20 cellular contexts compared by ENCODE assay signal in genomic region chr10:58316874-58317273, GRCh38. TPM values are rescaled to one million over a fixed set of nuclear protein-coding genes. Genes with fewer than 3 reads are reported as not detected.
DNase-seq lines count a peak whose midpoint lies in the region; ATAC-seq, FAIRE-seq and TF ChIP-seq lines count a peak whose summit lies in the region.
"Had no signal": no experiment of that assay in that cellular context is flagged by ENCODE, and none has a peak within 500 bp of the region (broad histone marks: within the 10 kb centered on the region; RNA-seq: fewer than 3 reads in every experiment).

No MANE protein-coding gene starts in this region.

- H3K9me3 ChIP-seq in HEK293 (ENCODE audit: control insufficient read depth, insufficient read depth, low read depth, low read length) (no peaks in the 10 kb centered on the region), small intestine (ENCODE audit: control insufficient read depth, low read depth) (no peaks in the 10 kb centered on the region), psoas muscle (no peaks in the 10 kb centered on the region)
- H3K9me3 ChIP-seq in CD8-positive, alpha-beta T cell (ENCODE audit: low read length) = no peaks in the 10 kb centered on the region
- H3K9me3 ChIP-seq: Caco-2 had no signal

- DNase-seq in frontal cortex (ENCODE audit: low spot score in 2 of 2) (no peak), small intestine (no peak), psoas muscle (no peak)
- no peak for DNase-seq in CD8-positive, alpha-beta T cell
- DNase-seq: 8988T; C1 segment of cervical spinal cord; Caco-2; CD4-positive, alpha-beta memory T cell; DMS153; DND-41; GDM1; H9; HFFc6 had no signal

- no peak overlapping the region for H3K27ac ChIP-seq in HEK293 (ENCODE audit: extremely low read depth, low read depth, low read length)
- H3K27ac ChIP-seq in small intestine (ENCODE audit: low read depth in 1 of 2, low read length in 1 of 2) = no peak overlapping the region
- H3K27ac ChIP-seq in CD8-positive, alpha-beta T cell (ENCODE audit: low read depth, low read length) = no peak overlapping the region
- no peak overlapping the region for H3K27ac ChIP-seq in psoas muscle

- no peaks in the 10 kb centered on the region for H3K4me1 Mint-ChIP-seq in CD8-positive, alpha-beta T cell (ENCODE audit: low read depth)
- H3K4me1 Mint-ChIP-seq: CD4-positive, alpha-beta memory T cell; GM23338; H9 had no signal

- CTCF ChIA-PET in HEK293 (lab: Yijun Ruan, JAX) = no interaction called here
- CTCF ChIA-PET in CD8-positive, alpha-beta T cell (lab: Charles Lee) = no interaction called here

- H3K4me3 ChIP-seq in HEK293 (ENCODE audit: low read depth, low read length) = no peak overlapping the region
- no peak overlapping the region for H3K4me3 ChIP-seq in small intestine (ENCODE audit: low read depth in 1 of 2, low read length in 2 of 2)
- no peak overlapping the region for H3K4me3 ChIP-seq in CD8-positive, alpha-beta T cell (ENCODE audit: low read depth, low read length)
- H3K4me3 ChIP-seq in psoas muscle = no peak overlapping the region
- H3K4me3 ChIP-seq: GM12878, GM23338 had no signal

- POLR2A ChIA-PET in HEK293 (lab: Yijun Ruan, JAX) = no interaction called here
- POLR2A ChIA-PET in CD8-positive, alpha-beta T cell (lab: Charles Lee) = no interaction called here

- H3K9me3 Mint-ChIP-seq in CD8-positive, alpha-beta T cell = no peaks in the 10 kb centered on the region
- H3K9me3 Mint-ChIP-seq: GM23338, H9, HFFc6 had no signal

- intact Hi-C loops in CD8-positive, alpha-beta T cell (cut with DNase I, micrococcal nuclease) = no loop called here
- intact Hi-C loops in psoas muscle (cut with DNase I) = no loop called here

- H3K36me3 ChIP-seq in HEK293 (ENCODE audit: control insufficient read depth in 2 of 2, insufficient read depth in 1 of 2, low read length in 2 of 2) (no peaks in the 10 kb centered on the region), small intestine (ENCODE audit: control insufficient read depth in 2 of 2, insufficient read depth in 2 of 2, low read length in 2 of 2) (no peaks in the 10 kb centered on the region), psoas muscle (ENCODE audit: insufficient read depth in 1 of 2, low read depth in 1 of 2) (no peaks in the 10 kb centered on the region)
- no peaks in the 10 kb centered on the region for H3K36me3 ChIP-seq in CD8-positive, alpha-beta T cell (ENCODE audit: insufficient read depth, low read length)

- TF ChIP-seq CTCF in HEK293 (tag by site-specific recombination; IDR thresholded peaks at IDR 0.05) (no peak), psoas muscle (IDR thresholded peaks at IDR 0.05) (no peak)
- no peak for TF ChIP-seq CTCF in CD8-positive, alpha-beta T cell (IDR thresholded peaks at IDR 0.05)

- peak; percentile 65 for FAIRE-seq in A204.1 (lab: Jason Lieb, UNC)
- peak; percentile 21 for FAIRE-seq in frontal cortex (lab: Jason Lieb, UNC)
- peak; percentile 67 for FAIRE-seq in small intestine (lab: Jason Lieb, UNC)
- FAIRE-seq: GM12878, GM18507 had no signal

- H3K27ac Mint-ChIP-seq in CD8-positive, alpha-beta T cell = no peak overlapping the region
- H3K27ac Mint-ChIP-seq: CD4-positive, alpha-beta memory T cell; GM23338; H9; HFFc6 had no signal

- H3K4me3 Mint-ChIP-seq in CD8-positive, alpha-beta T cell = no peak overlapping the region
- H3K4me3 Mint-ChIP-seq: CD4-positive, alpha-beta memory T cell; GM23338; H9; HFFc6 had no signal

- no peaks in the 10 kb centered on the region for H3K36me3 Mint-ChIP-seq in CD8-positive, alpha-beta T cell
- H3K36me3 Mint-ChIP-seq: CD4-positive, alpha-beta memory T cell had no signal

- ATAC-seq in HG02610 (IDR thresholded peaks at IDR 0.05; ENCODE audit: unreplicated experiment) (no peak), psoas muscle (no peak)
- ATAC-seq in CD8-positive, alpha-beta T cell = no peak
- ATAC-seq: GM12878, GM23338, HCT116 had no signal

- H3K4me1 ChIP-seq in HEK293 (ENCODE audit: control insufficient read depth, insufficient read depth, low read length) (no peaks in the 10 kb centered on the region; the same call in 1 of the 2 replicates), small intestine (ENCODE audit: control insufficient read depth in 2 of 2, insufficient read depth in 1 of 2, low read depth in 1 of 2, low read length in 1 of 2) (no peaks in the 10 kb centered on the region), psoas muscle (no peaks in the 10 kb centered on the region)
- no peaks in the 10 kb centered on the region for H3K4me1 ChIP-seq in CD8-positive, alpha-beta T cell (ENCODE audit: insufficient read depth, low read length)
- H3K4me1 ChIP-seq: Caco-2 had no signal

- H3K27me3 Mint-ChIP-seq in CD8-positive, alpha-beta T cell (ENCODE audit: low read depth) = peaks cover 3% of the 10 kb centered on the region
- H3K27me3 Mint-ChIP-seq: CD4-positive, alpha-beta memory T cell had no signal

- H3K27me3 ChIP-seq in small intestine (ENCODE audit: control insufficient read depth in 2 of 2, insufficient read depth in 2 of 2, low read length in 2 of 2) (no peaks in the 10 kb centered on the region), psoas muscle (ENCODE audit: insufficient read depth in 3 of 3, low read length in 2 of 3) (no peaks in the 10 kb centered on the region)
- H3K27me3 ChIP-seq in CD8-positive, alpha-beta T cell (ENCODE audit: insufficient read depth, low read length) = no peaks in the 10 kb centered on the region

TF ChIP-seq in HEK293, 187 proteins besides CTCF, POLR2A, EP300 and RAD21:
- TF ChIP-seq ZNF639 (tag by site-specific recombination; IDR thresholded peaks at IDR 0.05) = no peak
- peak; percentile 74 for TF ChIP-seq ATF2 (tag by site-specific recombination; IDR thresholded peaks at IDR 0.05; ENCODE audit: low read depth)
- no peak for TF ChIP-seq ZNF311 (tag by site-specific recombination; IDR thresholded peaks at IDR 0.05; ENCODE audit: borderline replicate concordance)
- no peak for TF ChIP-seq ZNF600 (tag by site-specific recombination; IDR thresholded peaks at IDR 0.05)
- no peak for TF ChIP-seq ZNF354C (tag by site-specific recombination; IDR thresholded peaks at IDR 0.05; ENCODE audit: borderline replicate concordance, low read depth)

RNA-seq across cellular contexts. Expression of gene UBE2D1, which starts 17.9 kb away (rescaled TPM):
- 48.5 TPM for total RNA-seq in frontal cortex
- polyA plus RNA-seq in small intestine = 1 to 10 TPM; 7.8 to 9.7 (median 8.6) TPM
- total RNA-seq in CD8-positive, alpha-beta T cell = 1 to 10 TPM; 8.8 to 9.4 TPM
- total RNA-seq in psoas muscle = 100 to 1,000 TPM in 1 of 4 donors, 10 to 100 TPM in 3; 36.6 to 115 (median 46.6) TPM
- polyA plus RNA-seq in psoas muscle = 100 to 1,000 TPM in 2 of 3 donors, 10 to 100 TPM in 1; 23.8 to 120 (median 104) TPM

RNA-seq across cellular contexts. Expression of gene CISD1, which starts 47.9 kb away (rescaled TPM):
- 28.9 TPM for total RNA-seq in frontal cortex
- 100 to 1,000 TPM in 2 of 3 donors, 10 to 100 TPM in 1; 69.2 to 167 (median 147) TPM for polyA plus RNA-seq in small intestine
- 1 to 10 TPM; 2.8 to 3.2 TPM for total RNA-seq in CD8-positive, alpha-beta T cell
- 100 to 1,000 TPM in 3 of 4 donors, 10 to 100 TPM in 1; 64.5 to 134 (median 112) TPM for total RNA-seq in psoas muscle
- polyA plus RNA-seq in psoas muscle = 10 to 100 TPM; 87.7 to 95.3 (median 89.1) TPM

RNA-seq across cellular contexts. Expression of gene IPMK, which starts 49.2 kb away (rescaled TPM):
- total RNA-seq in frontal cortex (30.6 TPM), psoas muscle (10 to 100 TPM in 1 of 4 donors, 1 to 10 TPM in 3; 3.7 to 10.8 (median 4.4) TPM)
- polyA plus RNA-seq in small intestine (10 to 100 TPM in 1 of 3 donors, 1 to 10 TPM in 2; 4.9 to 10.5 (median 9.7) TPM), psoas muscle (1 to 10 TPM; 2.3 to 5.6 (median 2.6) TPM)
- total RNA-seq in CD8-positive, alpha-beta T cell = 1 to 10 TPM; 1.7 to 2.0 TPM
